In the genomic region with DNA sequence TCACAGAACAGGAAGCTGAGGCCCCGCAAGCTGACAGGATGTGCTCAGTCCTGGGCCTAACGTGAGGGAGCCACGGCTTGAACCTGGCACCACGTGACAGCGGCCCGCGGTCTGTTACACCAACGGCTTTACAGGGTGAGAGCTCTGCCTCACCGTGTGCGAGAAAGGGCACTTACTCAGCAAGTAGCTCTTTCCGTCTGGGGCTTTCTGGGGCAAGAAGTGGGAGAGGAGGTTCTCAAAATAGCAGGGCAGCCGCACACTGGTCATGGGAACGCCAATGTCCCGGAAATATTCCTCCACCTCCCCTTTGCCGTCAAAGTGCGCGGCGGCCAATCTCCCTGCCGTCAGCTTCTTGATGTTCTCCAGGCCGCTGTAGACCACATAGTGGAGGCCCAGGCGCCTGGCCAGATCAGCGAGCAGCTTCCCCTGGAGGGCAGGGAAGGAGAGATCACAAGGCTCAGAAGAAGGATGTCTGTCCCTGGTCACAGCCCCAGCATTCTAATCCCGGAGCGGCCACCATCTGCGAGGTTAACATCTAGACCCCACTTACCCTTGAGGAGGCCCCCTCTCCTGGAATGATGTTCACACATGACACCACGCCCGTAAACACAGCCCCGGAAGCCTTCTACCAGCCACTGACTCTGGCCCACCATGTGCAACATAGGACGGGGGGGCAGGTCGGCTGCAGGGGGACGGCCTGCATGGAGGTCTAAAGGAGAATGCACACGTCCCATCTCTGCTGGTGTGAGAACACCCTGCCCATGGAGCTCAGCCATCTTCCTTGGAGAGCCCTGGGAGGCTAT, we compare ENCODE assay signal across 9 cellular contexts. TPM values are rescaled to one million over a fixed set of nuclear protein-coding genes. Genes with fewer than 3 reads are reported as not detected.
DNase-seq lines count a peak whose midpoint lies in the region; ATAC-seq and TF ChIP-seq lines count a peak whose summit lies in the region.
"Had no signal": no experiment of that assay in that cellular context is flagged by ENCODE, and none has a peak within 500 bp of the region (broad histone marks: within the 10 kb centered on the region; RNA-seq: fewer than 3 reads in every experiment).

No MANE protein-coding gene starts in this region.

- no peaks in the 10 kb centered on the region for H3K9me3 Mint-ChIP-seq in activated CD4-positive, alpha-beta memory T cell treated with anti-CD3 and anti-CD28 coated beads, Interleukin-2, amount 10 ng/mL, durations not matched to agents 7 days and 5 days

- H3K27me3 Mint-ChIP-seq in activated CD4-positive, alpha-beta memory T cell treated with anti-CD3 and anti-CD28 coated beads, Interleukin-2, amount 10 ng/mL, durations not matched to agents 7 days and 5 days, result no peaks in the 10 kb centered on the region

- peak; percentile 84 for DNase-seq in activated CD4-positive, alpha-beta memory T cell treated with anti-CD3 and anti-CD28 coated beads, Interleukin-2, amount 10 ng/mL, durations not matched to agents 7 days and 5 days
- DNase-seq in amniotic epithelial cell (ENCODE audit: low read depth) (peak; percentile 84), sciatic nerve (ENCODE audit: low spot score) (no peak), upper lobe of right lung (no peak), KG1 (lab: John Stamatoyannopoulos, UW) (no peak), anterior cingulate cortex (lab: John Stamatoyannopoulos, UW) (no peak), adrenal gland (no peak)
- DNase-seq: GDM1 had no signal

- CTCF ChIA-PET in activated CD4-positive, alpha-beta memory T cell treated with anti-CD3 and anti-CD28 coated beads, Interleukin-2, amount 10 ng/mL, durations not matched to agents 7 days and 5 days (lab: Charles Lee), result interaction anchor here (1.0 to 2.0 kb wide), 8 partner anchors 9 to 82 kb away, joined by 3 to 8 read pairs (median 4); partner anchors contain the start of genes HMOX2 and NMRAL1

- H3K27me3 ChIP-seq in upper lobe of right lung, result no peaks in the 10 kb centered on the region
- H3K27me3 ChIP-seq in adrenal gland, result no peaks in the 10 kb centered on the region

- no peaks in the 10 kb centered on the region for H3K9me3 ChIP-seq in upper lobe of right lung
- H3K9me3 ChIP-seq in adrenal gland (replicated peaks in 1 of 3), result no peaks in the 10 kb centered on the region

- WGBS in adrenal gland, 4 donors, result 91 to 94% (median 93%) methylated on average over 21 to 32 of the region's 32 CpGs

- no peak overlapping the region for H3K27ac ChIP-seq in upper lobe of right lung
- H3K27ac ChIP-seq in adrenal gland, result no peak overlapping the region
- H3K27ac ChIP-seq: VCaP had no signal

- ATAC-seq in sciatic nerve (peak; percentile 40), upper lobe of right lung (peak; percentile 63)

- intact Hi-C loops in sciatic nerve (cut with DNase I) (no loop called here), upper lobe of right lung (cut with DNase I) (no loop called here), adrenal gland (cut with DNase I) (no loop called here)

- no peak for TF ChIP-seq CTCF in upper lobe of right lung (IDR thresholded peaks at IDR 0.05)
- TF ChIP-seq CTCF in adrenal gland (IDR thresholded peaks at IDR 0.05), result no peak

- H3K36me3 Mint-ChIP-seq in activated CD4-positive, alpha-beta memory T cell treated with anti-CD3 and anti-CD28 coated beads, Interleukin-2, amount 10 ng/mL, durations not matched to agents 7 days and 5 days (ENCODE audit: low read depth), result peaks cover 42% of the 10 kb centered on the region

- peaks cover 51% of the 10 kb centered on the region for H3K36me3 ChIP-seq in upper lobe of right lung
- H3K36me3 ChIP-seq in adrenal gland (replicated peaks in 1 of 2), result peaks cover 0 to 44% of the 10 kb centered on the region in 2 donors

- H3K27ac Mint-ChIP-seq in activated CD4-positive, alpha-beta memory T cell treated with anti-CD3 and anti-CD28 coated beads, Interleukin-2, amount 10 ng/mL, durations not matched to agents 7 days and 5 days, result peak overlapping the region; percentile 87

- H3K4me1 Mint-ChIP-seq in activated CD4-positive, alpha-beta memory T cell treated with anti-CD3 and anti-CD28 coated beads, Interleukin-2, amount 10 ng/mL, durations not matched to agents 7 days and 5 days, result peaks cover 31% of the 10 kb centered on the region

- no peaks in the 10 kb centered on the region for H3K4me1 ChIP-seq in upper lobe of right lung
- H3K4me1 ChIP-seq in adrenal gland (replicated peaks in 1 of 2), result no peaks in the 10 kb centered on the region

- peak overlapping the region; percentile 1 for H3K4me3 Mint-ChIP-seq in activated CD4-positive, alpha-beta memory T cell treated with anti-CD3 and anti-CD28 coated beads, Interleukin-2, amount 10 ng/mL, durations not matched to agents 7 days and 5 days

- POLR2A ChIA-PET in activated CD4-positive, alpha-beta memory T cell treated with anti-CD3 and anti-CD28 coated beads, Interleukin-2, amount 10 ng/mL, durations not matched to agents 7 days and 5 days (lab: Charles Lee), result interaction anchor here (0.7 to 3.7 kb wide), 12 partner anchors 9 to 195 kb away, joined by 3 to 57 read pairs (median 4); partner anchors contain the start of genes CDIP1, CORO7, HMOX2 and NMRAL1

- H3K4me3 ChIP-seq in upper lobe of right lung (no peak overlapping the region), adrenal gland (no peak overlapping the region)

- no peak for TF ChIP-seq POLR2A in adrenal gland (IDR thresholded peaks at IDR 0.05)

RNA-seq across cellular contexts. Expression of gene NMRAL1, which starts 8.2 kb away (rescaled TPM):
- total RNA-seq in activated CD4-positive, alpha-beta memory T cell treated with anti-CD3 and anti-CD28 coated beads, Interleukin-2, amount 10 ng/mL, durations not matched to agents 7 days and 5 days, result 10 to 100 TPM; 49.5 to 56.2 TPM
- total RNA-seq in sciatic nerve (32.8 TPM), upper lobe of right lung (39.0 TPM), adrenal gland (100 to 1,000 TPM in 1 of 8 donors, 10 to 100 TPM in 7; 51.3 to 104 (median 69.9) TPM)
- polyA plus RNA-seq in adrenal gland, result 100 to 1,000 TPM in 2 of 3 donors, 10 to 100 TPM in 1; 35.0 to 139 (median 126) TPM

RNA-seq across cellular contexts. Expression of gene HMOX2, which starts 10.0 kb away (rescaled TPM):
- total RNA-seq in activated CD4-positive, alpha-beta memory T cell treated with anti-CD3 and anti-CD28 coated beads, Interleukin-2, amount 10 ng/mL, durations not matched to agents 7 days and 5 days, result 10 to 100 TPM; 77.4 to 83.4 TPM
- total RNA-seq in sciatic nerve (26.3 TPM), upper lobe of right lung (53.0 TPM), adrenal gland (100 to 1,000 TPM in 1 of 8 donors, 10 to 100 TPM in 7; 46.0 to 113 (median 65.6) TPM)
- 100 to 1,000 TPM in 1 of 3 donors, 10 to 100 TPM in 2; 36.1 to 114 (median 39.0) TPM for polyA plus RNA-seq in adrenal gland

RNA-seq across cellular contexts. Expression of gene DNAJA3, which starts 40.5 kb away (rescaled TPM):
- 10 to 100 TPM; 39.5 to 41.1 TPM for total RNA-seq in activated CD4-positive, alpha-beta memory T cell treated with anti-CD3 and anti-CD28 coated beads, Interleukin-2, amount 10 ng/mL, durations not matched to agents 7 days and 5 days
- 27.8 TPM for total RNA-seq in sciatic nerve
- 36.1 TPM for total RNA-seq in upper lobe of right lung
- total RNA-seq in adrenal gland, result 100 to 1,000 TPM in 2 of 8 donors, 10 to 100 TPM in 6; 55.0 to 122 (median 76.5) TPM
- 100 to 1,000 TPM in 1 of 3 donors, 10 to 100 TPM in 2; 21.9 to 166 (median 25.6) TPM for polyA plus RNA-seq in adrenal gland

RNA-seq across cellular contexts. Expression of gene CORO7, which starts 49.8 kb away (rescaled TPM):
- 100 to 1,000 TPM; 244 to 245 TPM for total RNA-seq in activated CD4-positive, alpha-beta memory T cell treated with anti-CD3 and anti-CD28 coated beads, Interleukin-2, amount 10 ng/mL, durations not matched to agents 7 days and 5 days
- total RNA-seq in sciatic nerve (51.5 TPM), upper lobe of right lung (52.4 TPM), adrenal gland (10 to 100 TPM; 23.0 to 56.5 (median 35.8) TPM)
- 10 to 100 TPM in 2 of 3 donors, 1 to 10 TPM in 1; 4.3 to 61.0 (median 27.9) TPM for polyA plus RNA-seq in adrenal gland

Comparison
In these comparisons a context has a peak if more than half of its experiments do, and no peak if none do; other contexts are left out.
1. DNase-seq: peak in activated CD4-positive, alpha-beta memory T cell treated with anti-CD3 and anti-CD28 coated beads, Interleukin-2, amount 10 ng/mL, durations not matched to agents 7 days and 5 days (single experiment) and amniotic epithelial cell (single experiment); none in sciatic nerve (single experiment), upper lobe of right lung (single experiment), KG1 (single experiment), anterior cingulate cortex (0 of 58) and adrenal gland (0 of 7).